ENCODE assay signal across 2 cellular contexts in the genomic region with DNA sequence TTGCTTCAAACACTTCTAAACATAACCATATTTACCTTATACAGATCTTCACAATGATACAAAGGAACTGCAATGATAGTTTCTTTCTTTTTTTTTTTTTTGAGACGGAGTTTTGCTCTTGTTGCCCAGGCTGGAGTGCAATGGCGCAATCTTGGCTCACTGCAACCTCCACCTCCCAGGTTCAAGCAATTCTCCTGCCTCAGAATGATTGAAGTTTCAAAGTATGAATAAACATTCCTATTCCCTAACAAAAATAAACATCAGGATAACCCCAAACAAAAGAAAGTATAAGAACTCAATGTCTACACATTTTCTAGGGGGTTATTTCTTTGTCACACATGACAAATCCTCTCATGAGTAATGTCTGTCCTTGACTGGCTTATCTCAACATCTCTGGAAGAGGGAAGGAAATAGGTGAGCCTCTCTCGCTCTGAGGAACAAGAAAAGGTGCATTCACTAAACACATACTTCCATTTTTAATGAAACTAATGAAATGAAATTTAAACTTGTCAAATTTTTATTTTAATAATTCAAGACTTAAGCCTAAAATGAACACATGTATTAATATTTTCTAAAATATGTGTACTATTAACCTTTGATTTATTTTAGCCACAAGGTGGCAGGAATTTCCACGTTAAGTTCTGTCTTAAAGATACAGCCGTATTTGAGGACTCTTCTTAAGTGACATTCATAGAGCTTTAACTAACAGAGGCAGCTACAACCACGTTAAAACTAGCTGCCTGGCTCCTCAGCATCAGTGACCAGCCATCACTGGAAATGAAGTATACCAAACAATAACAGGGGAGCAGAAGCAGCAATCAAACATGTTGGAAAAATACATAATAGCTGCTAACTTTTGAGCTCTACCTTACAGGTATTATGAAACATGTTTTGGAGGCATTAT.
TF ChIP-seq lines count a peak whose summit lies in the region.

No MANE protein-coding gene starts in this region.

TF ChIP-seq in A549, 52 proteins besides CTCF, POLR2A, EP300 and RAD21 (continues in another document):
- no peak for TF ChIP-seq NFE2L2 (conservative IDR thresholded peaks at IDR 0.05; ENCODE audit: low read length)
- no peak for TF ChIP-seq RNF2 (IDR thresholded peaks at IDR 0.05; ENCODE audit: borderline replicate concordance, low read depth)
- 0 out of 2 replicates have a peak, but pooled peaks have one; percentile 11 for TF ChIP-seq PBX3 (IDR thresholded peaks at IDR 0.05)
- no peak for TF ChIP-seq FOSB (CRISPR knock-in tag; IDR thresholded peaks at IDR 0.05)
- TF ChIP-seq HOXB5 (CRISPR knock-in tag; IDR thresholded peaks at IDR 0.05), result 0 out of 2 replicates have a peak, but pooled peaks have one; percentile 69
- no peak for TF ChIP-seq CHD2 (IDR thresholded peaks at IDR 0.05; ENCODE audit: low read length, partially characterized antibody)
- TF ChIP-seq MYC (IDR thresholded peaks at IDR 0.05; ENCODE audit: borderline replicate concordance, low read length), result no peak
- no peak for TF ChIP-seq ZFP36 (IDR thresholded peaks at IDR 0.05; ENCODE audit: borderline replicate concordance, partially characterized antibody)
- no peak for TF ChIP-seq HEYL (CRISPR knock-in tag; IDR thresholded peaks at IDR 0.05)
- TF ChIP-seq, protein P1, sequence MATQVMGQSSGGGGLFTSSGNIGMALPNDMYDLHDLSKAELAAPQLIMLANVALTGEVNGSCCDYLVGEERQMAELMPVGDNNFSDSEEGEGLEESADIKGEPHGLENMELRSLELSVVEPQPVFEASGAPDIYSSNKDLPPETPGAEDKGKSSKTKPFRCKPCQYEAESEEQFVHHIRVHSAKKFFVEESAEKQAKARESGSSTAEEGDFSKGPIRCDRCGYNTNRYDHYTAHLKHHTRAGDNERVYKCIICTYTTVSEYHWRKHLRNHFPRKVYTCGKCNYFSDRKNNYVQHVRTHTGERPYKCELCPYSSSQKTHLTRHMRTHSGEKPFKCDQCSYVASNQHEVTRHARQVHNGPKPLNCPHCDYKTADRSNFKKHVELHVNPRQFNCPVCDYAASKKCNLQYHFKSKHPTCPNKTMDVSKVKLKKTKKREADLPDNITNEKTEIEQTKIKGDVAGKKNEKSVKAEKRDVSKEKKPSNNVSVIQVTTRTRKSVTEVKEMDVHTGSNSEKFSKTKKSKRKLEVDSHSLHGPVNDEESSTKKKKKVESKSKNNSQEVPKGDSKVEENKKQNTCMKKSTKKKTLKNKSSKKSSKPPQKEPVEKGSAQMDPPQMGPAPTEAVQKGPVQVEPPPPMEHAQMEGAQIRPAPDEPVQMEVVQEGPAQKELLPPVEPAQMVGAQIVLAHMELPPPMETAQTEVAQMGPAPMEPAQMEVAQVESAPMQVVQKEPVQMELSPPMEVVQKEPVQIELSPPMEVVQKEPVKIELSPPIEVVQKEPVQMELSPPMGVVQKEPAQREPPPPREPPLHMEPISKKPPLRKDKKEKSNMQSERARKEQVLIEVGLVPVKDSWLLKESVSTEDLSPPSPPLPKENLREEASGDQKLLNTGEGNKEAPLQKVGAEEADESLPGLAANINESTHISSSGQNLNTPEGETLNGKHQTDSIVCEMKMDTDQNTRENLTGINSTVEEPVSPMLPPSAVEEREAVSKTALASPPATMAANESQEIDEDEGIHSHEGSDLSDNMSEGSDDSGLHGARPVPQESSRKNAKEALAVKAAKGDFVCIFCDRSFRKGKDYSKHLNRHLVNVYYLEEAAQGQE (IDR thresholded peaks at IDR 0.05), result no peak
- TF ChIP-seq, protein P2, sequence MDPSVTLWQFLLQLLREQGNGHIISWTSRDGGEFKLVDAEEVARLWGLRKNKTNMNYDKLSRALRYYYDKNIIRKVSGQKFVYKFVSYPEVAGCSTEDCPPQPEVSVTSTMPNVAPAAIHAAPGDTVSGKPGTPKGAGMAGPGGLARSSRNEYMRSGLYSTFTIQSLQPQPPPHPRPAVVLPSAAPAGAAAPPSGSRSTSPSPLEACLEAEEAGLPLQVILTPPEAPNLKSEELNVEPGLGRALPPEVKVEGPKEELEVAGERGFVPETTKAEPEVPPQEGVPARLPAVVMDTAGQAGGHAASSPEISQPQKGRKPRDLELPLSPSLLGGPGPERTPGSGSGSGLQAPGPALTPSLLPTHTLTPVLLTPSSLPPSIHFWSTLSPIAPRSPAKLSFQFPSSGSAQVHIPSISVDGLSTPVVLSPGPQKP (IDR thresholded peaks at IDR 0.05; ENCODE audit: low read depth, low read length), result no peak
- peak; percentile 67 to 90; a peak in 3 of 5 replicates for TF ChIP-seq JUN (IDR thresholded peaks at IDR 0.05)
- TF ChIP-seq RARB (CRISPR knock-in tag; IDR thresholded peaks at IDR 0.05), result no peak
- TF ChIP-seq ZNF302 (CRISPR knock-in tag; IDR thresholded peaks at IDR 0.05), result no peak
- TF ChIP-seq MAZ (IDR thresholded peaks at IDR 0.05; ENCODE audit: borderline replicate concordance, low read depth, low read length), result no peak
- TF ChIP-seq SMC3 (IDR thresholded peaks at IDR 0.05), result peak; percentile 64; the same call in 1 of the 3 replicates
- no peak for TF ChIP-seq EHMT2 (IDR thresholded peaks at IDR 0.05; ENCODE audit: low read depth)
- no peak for TF ChIP-seq TP53 (CRISPR knock-in tag; IDR thresholded peaks at IDR 0.05)
- TF ChIP-seq RFX5 (IDR thresholded peaks at IDR 0.05), result no peak
- TF ChIP-seq MAFK (IDR thresholded peaks at IDR 0.05; ENCODE audit: partially characterized antibody), result no peak
- no peak for TF ChIP-seq CBX8 (IDR thresholded peaks at IDR 0.05)
- peak; percentile 88 to 90 for TF ChIP-seq CEBPB (IDR thresholded peaks at IDR 0.05)
- TF ChIP-seq, protein P3, sequence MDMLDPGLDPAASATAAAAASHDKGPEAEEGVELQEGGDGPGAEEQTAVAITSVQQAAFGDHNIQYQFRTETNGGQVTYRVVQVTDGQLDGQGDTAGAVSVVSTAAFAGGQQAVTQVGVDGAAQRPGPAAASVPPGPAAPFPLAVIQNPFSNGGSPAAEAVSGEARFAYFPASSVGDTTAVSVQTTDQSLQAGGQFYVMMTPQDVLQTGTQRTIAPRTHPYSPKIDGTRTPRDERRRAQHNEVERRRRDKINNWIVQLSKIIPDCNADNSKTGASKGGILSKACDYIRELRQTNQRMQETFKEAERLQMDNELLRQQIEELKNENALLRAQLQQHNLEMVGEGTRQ (IDR thresholded peaks at IDR 0.05), result no peak
- no peak for TF ChIP-seq ZSCAN20 (CRISPR knock-in tag; IDR thresholded peaks at IDR 0.05)
- no peak for TF ChIP-seq HDAC2 (IDR thresholded peaks at IDR 0.05)
- peak; percentile 86 for TF ChIP-seq JUNB (IDR thresholded peaks at IDR 0.05)
- no peak for TF ChIP-seq EHF (CRISPR knock-in tag; IDR thresholded peaks at IDR 0.05)

TF ChIP-seq in HepG2, 621 proteins besides CTCF, POLR2A, EP300 and RAD21 (continues in another document):
- TF ChIP-seq, protein P4, sequence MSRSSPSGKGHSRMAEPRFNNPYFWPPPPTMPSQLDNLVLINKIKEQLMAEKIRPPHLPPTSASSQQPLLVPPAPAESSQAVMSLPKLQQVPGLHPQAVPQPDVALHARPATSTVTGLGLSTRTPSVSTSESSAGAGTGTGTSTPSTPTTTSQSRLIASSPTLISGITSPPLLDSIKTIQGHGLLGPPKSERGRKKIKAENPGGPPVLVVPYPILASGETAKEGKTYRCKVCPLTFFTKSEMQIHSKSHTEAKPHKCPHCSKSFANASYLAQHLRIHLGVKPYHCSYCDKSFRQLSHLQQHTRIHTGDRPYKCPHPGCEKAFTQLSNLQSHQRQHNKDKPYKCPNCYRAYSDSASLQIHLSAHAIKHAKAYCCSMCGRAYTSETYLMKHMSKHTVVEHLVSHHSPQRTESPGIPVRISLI (CRISPR knock-in tag; IDR thresholded peaks at IDR 0.05; ENCODE audit: borderline replicate concordance), result peak; percentile 93
- TF ChIP-seq ZMYM3 (CRISPR knock-in tag; IDR thresholded peaks at IDR 0.05), result no peak
- TF ChIP-seq MAFK (conservative IDR thresholded peaks at IDR 0.05 in 1 of 2, IDR thresholded peaks at IDR 0.05 in 1 of 2; ENCODE audit: low read length in 2 of 2), result no peak
- peak; percentile 85 for TF ChIP-seq RARA (CRISPR knock-in tag; IDR thresholded peaks at IDR 0.05)
- TF ChIP-seq ZNF878 (CRISPR knock-in tag; IDR thresholded peaks at IDR 0.05), result peak; percentile 54; the same call in 1 of the 2 replicates
- TF ChIP-seq GFI1 (CRISPR knock-in tag; IDR thresholded peaks at IDR 0.05; ENCODE audit: borderline replicate concordance), result peak; percentile 62; the same call in 1 of the 2 replicates
- no peak for TF ChIP-seq ZNF543 (CRISPR knock-in tag; IDR thresholded peaks at IDR 0.05)
- TF ChIP-seq SRSF1 (optimal IDR thresholded peaks at IDR 0.05; ENCODE audit: low read depth, low read length), result no peak
- TF ChIP-seq PATZ1 (CRISPR knock-in tag; IDR thresholded peaks at IDR 0.05), result peak; percentile 40; the same call in 1 of the 2 replicates
- 0 out of 2 replicates have a peak, but pooled peaks have one; percentile 23 for TF ChIP-seq ZNF292 (CRISPR knock-in tag; IDR thresholded peaks at IDR 0.05; ENCODE audit: borderline replicate concordance, low read depth)
- no peak for TF ChIP-seq RBAK (CRISPR knock-in tag; IDR thresholded peaks at IDR 0.05)
- TF ChIP-seq NFIC (IDR thresholded peaks at IDR 0.05; ENCODE audit: low read length), result peak; percentile 90
- peak; percentile 93 for TF ChIP-seq GATAD2A (CRISPR knock-in tag; IDR thresholded peaks at IDR 0.05)
- no peak for TF ChIP-seq KDM1A (CRISPR knock-in tag; IDR thresholded peaks at IDR 0.05)
- peak; percentile 43 for TF ChIP-seq HNRNPLL (IDR thresholded peaks at IDR 0.05; ENCODE audit: low read depth, low read length, poor library complexity, severe bottlenecking)
- no peak for TF ChIP-seq ZNF558 (CRISPR knock-in tag; IDR thresholded peaks at IDR 0.05; ENCODE audit: borderline replicate concordance)
- TF ChIP-seq TCF7L2 (IDR thresholded peaks at IDR 0.05; ENCODE audit: low read depth, low read length), result peak; percentile 64
- TF ChIP-seq U2AF2 (IDR thresholded peaks at IDR 0.05; ENCODE audit: low read depth, low read length), result no peak
- peak; percentile 51 for TF ChIP-seq TEAD3 (CRISPR knock-in tag; optimal IDR thresholded peaks at IDR 0.05; ENCODE audit: borderline replicate concordance)
- TF ChIP-seq HNF4A (CRISPR knock-in tag; IDR thresholded peaks at IDR 0.05), result peak; percentile 51
- no peak for TF ChIP-seq ISX (CRISPR knock-in tag; conservative IDR thresholded peaks at IDR 0.05)
- TF ChIP-seq, protein P5, sequence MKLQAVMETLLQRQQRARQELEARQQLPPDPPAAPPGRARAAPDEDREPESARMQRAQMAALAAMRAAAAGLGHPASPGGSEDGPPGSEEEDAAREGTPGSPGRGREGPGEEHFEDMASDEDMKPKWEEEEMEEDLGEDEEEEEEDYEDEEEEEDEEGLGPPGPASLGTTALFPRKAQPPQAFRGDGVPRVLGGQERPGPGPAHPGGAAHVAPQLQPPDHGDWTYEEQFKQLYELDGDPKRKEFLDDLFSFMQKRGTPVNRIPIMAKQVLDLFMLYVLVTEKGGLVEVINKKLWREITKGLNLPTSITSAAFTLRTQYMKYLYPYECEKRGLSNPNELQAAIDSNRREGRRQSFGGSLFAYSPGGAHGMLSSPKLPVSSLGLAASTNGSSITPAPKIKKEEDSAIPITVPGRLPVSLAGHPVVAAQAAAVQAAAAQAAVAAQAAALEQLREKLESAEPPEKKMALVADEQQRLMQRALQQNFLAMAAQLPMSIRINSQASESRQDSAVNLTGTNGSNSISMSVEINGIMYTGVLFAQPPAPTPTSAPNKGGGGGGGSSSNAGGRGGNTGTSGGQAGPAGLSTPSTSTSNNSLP (IDR thresholded peaks at IDR 0.05; ENCODE audit: low read depth, low read length), result peak; percentile 49; the same call in 1 of the 2 replicates
- TF ChIP-seq, protein P6, sequence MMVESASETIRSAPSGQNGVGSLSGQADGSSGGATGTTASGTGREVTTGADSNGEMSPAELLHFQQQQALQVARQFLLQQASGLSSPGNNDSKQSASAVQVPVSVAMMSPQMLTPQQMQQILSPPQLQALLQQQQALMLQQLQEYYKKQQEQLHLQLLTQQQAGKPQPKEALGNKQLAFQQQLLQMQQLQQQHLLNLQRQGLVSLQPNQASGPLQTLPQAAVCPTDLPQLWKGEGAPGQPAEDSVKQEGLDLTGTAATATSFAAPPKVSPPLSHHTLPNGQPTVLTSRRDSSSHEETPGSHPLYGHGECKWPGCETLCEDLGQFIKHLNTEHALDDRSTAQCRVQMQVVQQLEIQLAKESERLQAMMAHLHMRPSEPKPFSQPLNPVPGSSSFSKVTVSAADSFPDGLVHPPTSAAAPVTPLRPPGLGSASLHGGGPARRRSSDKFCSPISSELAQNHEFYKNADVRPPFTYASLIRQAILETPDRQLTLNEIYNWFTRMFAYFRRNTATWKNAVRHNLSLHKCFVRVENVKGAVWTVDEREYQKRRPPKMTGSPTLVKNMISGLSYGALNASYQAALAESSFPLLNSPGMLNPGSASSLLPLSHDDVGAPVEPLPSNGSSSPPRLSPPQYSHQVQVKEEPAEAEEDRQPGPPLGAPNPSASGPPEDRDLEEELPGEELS (CRISPR knock-in tag; IDR thresholded peaks at IDR 0.05), result peak; percentile 94
- no peak for TF ChIP-seq PAWR (CRISPR knock-in tag; IDR thresholded peaks at IDR 0.05; ENCODE audit: borderline replicate concordance)
- TF ChIP-seq ZNF552 (CRISPR knock-in tag; IDR thresholded peaks at IDR 0.05; ENCODE audit: borderline replicate concordance), result no peak
